Comparison of ENCODE assay signal across 11 cellular contexts in the genomic region with DNA sequence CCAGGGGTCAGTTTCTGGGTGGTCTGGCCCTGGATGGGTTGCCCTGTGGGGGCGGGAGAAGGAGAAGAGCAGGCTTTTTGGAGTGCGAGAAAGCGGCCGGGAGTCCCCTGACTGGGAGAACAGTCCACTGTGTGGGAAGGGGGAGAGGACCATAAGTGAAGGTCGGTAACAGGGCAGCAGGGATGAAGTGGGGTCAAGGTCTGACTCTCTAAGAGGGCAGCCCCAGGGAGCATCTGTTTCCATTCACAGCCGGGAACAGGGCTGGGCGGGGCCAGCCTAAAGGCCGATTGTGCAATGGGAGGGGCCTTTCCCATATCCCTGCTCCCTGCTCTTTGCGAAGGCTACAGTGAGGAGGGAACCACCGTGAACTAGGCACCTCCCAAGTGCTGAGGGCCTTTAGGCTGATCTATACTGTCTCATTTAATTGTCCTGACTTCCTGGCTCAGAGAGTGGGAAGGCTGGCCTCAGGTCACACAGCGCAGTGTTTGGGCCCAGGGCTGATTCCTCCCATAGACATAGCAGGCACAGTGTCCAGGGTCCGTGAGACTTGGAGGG. TPM values are rescaled to one million over a fixed set of nuclear protein-coding genes. Genes with fewer than 3 reads are reported as not detected.
DNase-seq lines count a peak whose midpoint lies in the region; ATAC-seq and TF ChIP-seq lines count a peak whose summit lies in the region.
"Had no signal": no experiment of that assay in that cellular context is flagged by ENCODE, and none has a peak within 500 bp of the region (broad histone marks: within the 10 kb centered on the region; RNA-seq: fewer than 3 reads in every experiment).

No MANE protein-coding gene starts in this region.

- H3K9me3 Mint-ChIP-seq in T-cell = no peaks in the 10 kb centered on the region

- H3K4me2 ChIP-seq in mesenchymal stem cell (ENCODE audit: low read length, poor library complexity, severe bottlenecking) = no peak overlapping the region

- no peak overlapping the region for H3K4me3 ChIP-seq in fibroblast of the aortic adventitia (ENCODE audit: low read depth, low read length)
- no peak overlapping the region for H3K4me3 ChIP-seq in mesenchymal stem cell (ENCODE audit: insufficient read depth in 1 of 2, low read depth in 1 of 2, low read length in 2 of 2)
- H3K4me3 ChIP-seq in urinary bladder (ENCODE audit: low read depth, low read length) = no peak overlapping the region
- H3K4me3 ChIP-seq: ascending aorta had no signal

- POLR2A ChIA-PET in T-cell (lab: Charles Lee) = no interaction called here

- no peak overlapping the region for H2BK15ac ChIP-seq in mesenchymal stem cell (ENCODE audit: low read depth, poor library complexity, severe bottlenecking)

- no peak overlapping the region for H2AK5ac ChIP-seq in mesenchymal stem cell (ENCODE audit: low read length, severe bottlenecking)

- H2BK5ac ChIP-seq in mesenchymal stem cell (ENCODE audit: low read depth, low read length, poor library complexity, severe bottlenecking) = no peak overlapping the region

- no peaks in the 10 kb centered on the region for H3K9me3 ChIP-seq in mesenchymal stem cell (ENCODE audit: control insufficient read depth, low read length)
- H3K9me3 ChIP-seq: ascending aorta had no signal

- H3K4me1 ChIP-seq in mesenchymal stem cell (ENCODE audit: control insufficient read depth, insufficient read depth, low read depth, low read length) = peaks cover 16% of the 10 kb centered on the region
- H3K4me1 ChIP-seq in urinary bladder (ENCODE audit: insufficient read depth) = no peaks in the 10 kb centered on the region
- H3K4me1 ChIP-seq: ascending aorta had no signal

- no peak overlapping the region for H3K4me3 Mint-ChIP-seq in T-cell

- no peak overlapping the region for H4K8ac ChIP-seq in mesenchymal stem cell (ENCODE audit: low read length)

- no peaks in the 10 kb centered on the region for H3K36me3 Mint-ChIP-seq in T-cell

- TF ChIP-seq CTCF in fibroblast of the aortic adventitia (IDR thresholded peaks at IDR 0.05; ENCODE audit: insufficient read depth, low read length) = no peak

- H3K4me1 Mint-ChIP-seq in T-cell = no peaks in the 10 kb centered on the region

- peak overlapping the region in 1 of 2 experiments; percentile 36 for H3K14ac ChIP-seq in mesenchymal stem cell (ENCODE audit: low read length in 2 of 2)

- no peak overlapping the region for H3K4ac ChIP-seq in mesenchymal stem cell (ENCODE audit: low read depth in 1 of 2, low read length in 2 of 2)

- peak overlapping the region in 1 of 2 experiments; percentile 29 for H3K18ac ChIP-seq in mesenchymal stem cell (ENCODE audit: low read depth in 1 of 2, low read length in 2 of 2)

- no peak for ATAC-seq in T-cell (replicated peaks in 1 of 4)

- no peak overlapping the region for H3K9ac ChIP-seq in mesenchymal stem cell (ENCODE audit: low read length)

- H3K27me3 Mint-ChIP-seq in T-cell = peaks cover 20 to 22% of the 10 kb centered on the region in 2 donors

- no peak overlapping the region for H2AFZ ChIP-seq in mesenchymal stem cell (ENCODE audit: low read depth, low read length)

- peaks cover 41 to 60% of the 10 kb centered on the region in 2 experiments for H3K27me3 ChIP-seq in mesenchymal stem cell (ENCODE audit: control insufficient read depth in 1 of 2, insufficient read depth in 1 of 2, low read length in 2 of 2)
- H3K27me3 ChIP-seq: ascending aorta had no signal

- DNase-seq in NCI-H146 (lab: John Stamatoyannopoulos, UW) (peak; percentile 5), NCI-H146 treated with DMSO at 0.1 percent for 48 hours (lab: John Stamatoyannopoulos, UW; ENCODE audit: unreplicated experiment) (no peak), fibroblast of the aortic adventitia (ENCODE audit: low read depth) (peak; percentile 33), mesenchymal stem cell (peak; percentile 73), NCI-H2029 (lab: John Stamatoyannopoulos, UW) (no peak), T-cell (no peak)
- no peak for DNase-seq in stimulated activated CD4-positive, alpha-beta T cell treated with anti-CD3 and anti-CD28 coated beads, Interleukin-2, amount 100 ng/mL, for 48 hours
- DNase-seq: activated CD4-positive, alpha-beta T cell treated with anti-CD3 and anti-CD28 coated beads, Interleukin-2, amount 50 U/mL, for 1 hour; RPMI8226 had no signal

- H3K36me3 ChIP-seq in mesenchymal stem cell (ENCODE audit: control insufficient read depth in 1 of 2, insufficient read depth in 2 of 2, low read depth in 1 of 2, low read length in 2 of 2) = no peaks in the 10 kb centered on the region
- H3K36me3 ChIP-seq in urinary bladder (ENCODE audit: insufficient read depth) = no peaks in the 10 kb centered on the region
- H3K36me3 ChIP-seq: ascending aorta had no signal

- no peak overlapping the region for H3K27ac Mint-ChIP-seq in T-cell

- H2BK12ac ChIP-seq in mesenchymal stem cell (ENCODE audit: low read length in 2 of 2) = no peak overlapping the region

- WGBS in mesenchymal stem cell = 11% methylated on average over 11 of the region's 12 CpGs
- 40% methylated on average over 12 of the region's 12 CpGs for WGBS in urinary bladder

- no peaks in the 10 kb centered on the region for H3K79me1 ChIP-seq in mesenchymal stem cell (replicated peaks; ENCODE audit: low read length, poor library complexity, severe bottlenecking)

- H3K27ac ChIP-seq in mesenchymal stem cell (ENCODE audit: low read length, poor library complexity, severe bottlenecking) (no peak overlapping the region), urinary bladder (ENCODE audit: low read depth) (peak overlapping the region; percentile 53)
- H3K27ac ChIP-seq: ascending aorta had no signal

- H3K23ac ChIP-seq in mesenchymal stem cell (ENCODE audit: low read length in 2 of 2) = no peak overlapping the region

- H4K91ac ChIP-seq in mesenchymal stem cell (ENCODE audit: low read length) = no peak overlapping the region

- CTCF ChIA-PET in T-cell (lab: Charles Lee) = interaction anchor here in 1 of 2 donors (0.7 kb wide), 1 partner anchor 281 kb away, joined by 3 read pairs; no protein-coding TSS in a partner anchor

- H2BK120ac ChIP-seq in mesenchymal stem cell (ENCODE audit: low read depth, low read length) = no peak overlapping the region

RNA-seq across cellular contexts. Expression of a gene that starts 10.4 kb away (rescaled TPM):
- under 0.01 TPM in 1 of 2 replicates, not detected in the other for total RNA-seq in fibroblast of the aortic adventitia (ENCODE audit: low replicate concordance)
- 3.7 TPM for polyA plus RNA-seq in mesenchymal stem cell (2013, experiment 1 of 2)
- polyA plus RNA-seq in mesenchymal stem cell (2013, experiment 2 of 2) = 4.0 TPM
- total RNA-seq in urinary bladder = 44.6 TPM
- 67.2 TPM for polyA plus RNA-seq in urinary bladder
- total RNA-seq in T-cell = not detected

RNA-seq across cellular contexts. Expression of a gene that starts 44.4 kb away (rescaled TPM):
- total RNA-seq in fibroblast of the aortic adventitia (ENCODE audit: low replicate concordance) (not detected in 2 replicates), urinary bladder (not detected), T-cell (not detected)
- not detected for polyA plus RNA-seq in mesenchymal stem cell (2013, experiment 1 of 2)
- polyA plus RNA-seq in mesenchymal stem cell (2013, experiment 2 of 2) = not detected
- polyA plus RNA-seq in urinary bladder = not detected
- total RNA-seq: ascending aorta had no signal

Comparison
In these comparisons a context has a peak if more than half of its experiments do, and no peak if none do; other contexts are left out.
1. DNase-seq: peak in NCI-H146 (single experiment), fibroblast of the aortic adventitia (single experiment) and mesenchymal stem cell (single experiment); none in NCI-H146 treated with DMSO at 0.1 percent for 48 hours (single experiment), NCI-H2029 (single experiment), T-cell (0 of 34) and stimulated activated CD4-positive, alpha-beta T cell treated with anti-CD3 and anti-CD28 coated beads, Interleukin-2, amount 100 ng/mL, for 48 hours (0 of 2).
2. RNA of a gene that starts 10.4 kb away (total RNA-seq): 44.6 TPM in urinary bladder (single experiment); under 0.01 TPM in fibroblast of the aortic adventitia and not detected in T-cell; every median in the first group is over 10 times any median in the second.